23 cellular contexts compared by ENCODE assay signal in the genomic region with DNA sequence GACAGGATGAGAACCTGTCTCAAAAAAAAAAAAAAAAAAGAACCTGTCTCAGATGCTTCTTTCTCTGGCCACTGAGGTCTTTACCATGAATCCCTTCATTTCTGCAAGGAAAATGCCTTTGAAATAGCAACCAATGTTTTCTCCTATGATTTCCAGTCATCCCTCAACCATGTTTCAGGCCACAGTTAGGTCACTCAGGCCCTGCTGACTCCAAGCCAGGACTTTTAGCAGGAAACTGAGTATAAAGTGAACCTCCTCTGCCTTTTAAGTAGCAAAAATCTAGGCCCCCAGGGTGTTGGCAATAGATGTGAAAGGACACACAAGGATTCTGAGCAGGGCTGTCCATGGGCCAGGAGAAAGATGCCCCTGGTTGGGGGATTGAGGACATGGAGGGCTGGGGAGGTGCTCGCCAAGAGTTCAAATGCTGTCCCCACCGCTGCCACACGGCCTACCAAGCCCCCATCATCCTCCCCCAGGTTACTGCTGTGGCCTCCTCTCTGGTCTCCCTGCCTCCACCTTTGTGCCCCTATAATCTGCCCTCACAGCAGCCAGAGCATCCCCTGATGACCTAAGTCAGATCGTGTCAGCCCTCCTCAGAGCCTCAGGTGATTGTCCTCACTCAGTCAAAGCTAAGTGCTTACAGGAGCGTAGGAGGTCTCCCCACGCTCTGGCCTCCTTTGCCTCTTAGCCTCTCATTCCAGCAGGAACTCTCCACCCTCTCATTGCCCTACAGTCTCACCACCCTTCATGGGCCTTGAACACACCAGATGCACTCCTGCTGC. TPM values are rescaled to one million over a fixed set of nuclear protein-coding genes. Genes with fewer than 3 reads are reported as not detected.
DNase-seq lines count a peak whose midpoint lies in the region; ATAC-seq and TF ChIP-seq lines count a peak whose summit lies in the region.
"Had no signal": no experiment of that assay in that cellular context is flagged by ENCODE, and none has a peak within 500 bp of the region (broad histone marks: within the 10 kb centered on the region; RNA-seq: fewer than 3 reads in every experiment).

No MANE protein-coding gene starts in this region.

- H3K4me2 ChIP-seq in Karpas-422 (ENCODE audit: low read depth, low read length, poor library complexity, severe bottlenecking): peak overlapping the region; percentile 17

- CTCF ChIA-PET in WTC11 (lab: Charles Lee): no interaction called here

- peaks cover 5% of the 10 kb centered on the region; the same call in 1 of the 2 replicates for H3K4me1 Mint-ChIP-seq in WTC11
- H3K4me1 Mint-ChIP-seq: T-cell had no signal

- H3K27ac Mint-ChIP-seq in WTC11: no peak overlapping the region
- H3K27ac Mint-ChIP-seq: nephron, T-cell had no signal

- H3K4me3 ChIP-seq in Karpas-422 (ENCODE audit: low read length): no peak overlapping the region
- H3K4me3 ChIP-seq: transverse colon had no signal

- POLR2A ChIA-PET in WTC11 (lab: Charles Lee): no interaction called here

- H3K9me2 ChIP-seq in Karpas-422 (replicated peaks; ENCODE audit: insufficient read depth, low read length): no peaks in the 10 kb centered on the region

- intact Hi-C loops in posterior vena cava (cut with DNase I): no loop called here

- no peak for ATAC-seq in WTC11
- no peak for ATAC-seq in GM19324 (IDR thresholded peaks at IDR 0.05; ENCODE audit: low FRiP score, unreplicated experiment)
- ATAC-seq: stimulated activated naive CD8-positive, alpha-beta T cell treated with anti-CD3 and anti-CD28 coated beads, Interleukin-15, Interleukin-2, amounts not matched to agents 100 U/mL and 50 U/mL, for 24 hours; T-cell had no signal

- H2AFZ ChIP-seq in Karpas-422 (ENCODE audit: low read length): no peak overlapping the region

- no peak overlapping the region for H3K4me3 Mint-ChIP-seq in WTC11
- H3K4me3 Mint-ChIP-seq: nephron, T-cell had no signal

- H3K9me3 ChIP-seq in Karpas-422 (ENCODE audit: low read length): peaks cover 5% of the 10 kb centered on the region; the same call in 1 of the 2 replicates

- no peaks in the 10 kb centered on the region for H3K27me3 ChIP-seq in Karpas-422 (ENCODE audit: low read length)
- H3K27me3 ChIP-seq: transverse colon had no signal

- no peaks in the 10 kb centered on the region for H3K36me3 ChIP-seq in Karpas-422 (ENCODE audit: insufficient read depth, low read length)
- H3K36me3 ChIP-seq: transverse colon had no signal

- H3K9ac ChIP-seq in Karpas-422 (ENCODE audit: low read length): no peak overlapping the region; the same call in 1 of the 2 replicates

- peaks cover 2% of the 10 kb centered on the region; the same call in 1 of the 2 replicates for H3K27me3 Mint-ChIP-seq in WTC11 (ENCODE audit: low read depth)

- H4K20me1 ChIP-seq in Karpas-422 (ENCODE audit: insufficient read depth, low read depth, low read length): no peaks in the 10 kb centered on the region

- peaks cover 2% of the 10 kb centered on the region for H3K36me3 Mint-ChIP-seq in WTC11

- H3K27ac ChIP-seq in Karpas-422 (ENCODE audit: low read length): no peak overlapping the region

- H3K9me3 Mint-ChIP-seq in WTC11: peaks cover 6% of the 10 kb centered on the region

- no peak for TF ChIP-seq CTCF in WTC11 (IDR thresholded peaks at IDR 0.05)

- no peaks in the 10 kb centered on the region for H3K79me2 ChIP-seq in Karpas-422 (ENCODE audit: low read length)

- peak; percentile 48 for DNase-seq in EL
- no peak for DNase-seq in Karpas-422
- DNase-seq in fibroblast of gingiva (ENCODE audit: low read depth): peak; percentile 66
- DNase-seq in posterior vena cava (ENCODE audit: low spot score): peak; percentile 54
- no peak for DNase-seq in WTC11 (ENCODE audit: low spot score)
- DNase-seq in NCI-H446 (lab: John Stamatoyannopoulos, UW): no peak
- no peak for DNase-seq in SK-N-DZ (ENCODE audit: low spot score)
- DNase-seq: activated CD8-positive, alpha-beta memory T cell treated with anti-CD3 and anti-CD28 coated beads, Interleukin-2, amount 50 U/mL, for 48 hours; activated gamma-delta T cell treated with Interleukin-2 at 50 U/mL for 16 hours; AML-193; caudate nucleus; glutamatergic neuron; midbrain; NCI-H748 treated with DMSO at 0.1 percent for 48 hours; Right ventricle myocardium superior; stimulated activated CD4-positive, alpha-beta T cell treated with anti-CD3 and anti-CD28 coated beads, Interleukin-4, amount 100 ng/mL, for 1 hour; stimulated activated naive CD8-positive, alpha-beta T cell treated with anti-CD3 and anti-CD28 coated beads, Interleukin-15, Interleukin-2, amounts not matched to agents 100 U/mL and 50 U/mL, for 24 hours; T-cell had no signal

- peaks cover 9% of the 10 kb centered on the region for H3K4me1 ChIP-seq in Karpas-422 (ENCODE audit: low read length)

TF ChIP-seq in WTC11, 78 proteins besides CTCF, POLR2A, EP300 and RAD21 (continues in another document):
- no peak for TF ChIP-seq ZNF317 (CRISPR knock-in tag; IDR thresholded peaks at IDR 0.05; ENCODE audit: borderline replicate concordance, low read depth)
- TF ChIP-seq TEAD1 (CRISPR knock-in tag; IDR thresholded peaks at IDR 0.05): no peak
- TF ChIP-seq HMGA2 (CRISPR knock-in tag; IDR thresholded peaks at IDR 0.05): no peak
- no peak for TF ChIP-seq FOXK1 (CRISPR knock-in tag; IDR thresholded peaks at IDR 0.05)
- TF ChIP-seq, protein P1, sequence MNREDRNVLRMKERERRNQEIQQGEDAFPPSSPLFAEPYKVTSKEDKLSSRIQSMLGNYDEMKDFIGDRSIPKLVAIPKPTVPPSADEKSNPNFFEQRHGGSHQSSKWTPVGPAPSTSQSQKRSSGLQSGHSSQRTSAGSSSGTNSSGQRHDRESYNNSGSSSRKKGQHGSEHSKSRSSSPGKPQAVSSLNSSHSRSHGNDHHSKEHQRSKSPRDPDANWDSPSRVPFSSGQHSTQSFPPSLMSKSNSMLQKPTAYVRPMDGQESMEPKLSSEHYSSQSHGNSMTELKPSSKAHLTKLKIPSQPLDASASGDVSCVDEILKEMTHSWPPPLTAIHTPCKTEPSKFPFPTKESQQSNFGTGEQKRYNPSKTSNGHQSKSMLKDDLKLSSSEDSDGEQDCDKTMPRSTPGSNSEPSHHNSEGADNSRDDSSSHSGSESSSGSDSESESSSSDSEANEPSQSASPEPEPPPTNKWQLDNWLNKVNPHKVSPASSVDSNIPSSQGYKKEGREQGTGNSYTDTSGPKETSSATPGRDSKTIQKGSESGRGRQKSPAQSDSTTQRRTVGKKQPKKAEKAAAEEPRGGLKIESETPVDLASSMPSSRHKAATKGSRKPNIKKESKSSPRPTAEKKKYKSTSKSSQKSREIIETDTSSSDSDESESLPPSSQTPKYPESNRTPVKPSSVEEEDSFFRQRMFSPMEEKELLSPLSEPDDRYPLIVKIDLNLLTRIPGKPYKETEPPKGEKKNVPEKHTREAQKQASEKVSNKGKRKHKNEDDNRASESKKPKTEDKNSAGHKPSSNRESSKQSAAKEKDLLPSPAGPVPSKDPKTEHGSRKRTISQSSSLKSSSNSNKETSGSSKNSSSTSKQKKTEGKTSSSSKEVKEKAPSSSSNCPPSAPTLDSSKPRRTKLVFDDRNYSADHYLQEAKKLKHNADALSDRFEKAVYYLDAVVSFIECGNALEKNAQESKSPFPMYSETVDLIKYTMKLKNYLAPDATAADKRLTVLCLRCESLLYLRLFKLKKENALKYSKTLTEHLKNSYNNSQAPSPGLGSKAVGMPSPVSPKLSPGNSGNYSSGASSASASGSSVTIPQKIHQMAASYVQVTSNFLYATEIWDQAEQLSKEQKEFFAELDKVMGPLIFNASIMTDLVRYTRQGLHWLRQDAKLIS (CRISPR knock-in tag; IDR thresholded peaks at IDR 0.05; ENCODE audit: borderline replicate concordance): no peak
- TF ChIP-seq, protein P2, sequence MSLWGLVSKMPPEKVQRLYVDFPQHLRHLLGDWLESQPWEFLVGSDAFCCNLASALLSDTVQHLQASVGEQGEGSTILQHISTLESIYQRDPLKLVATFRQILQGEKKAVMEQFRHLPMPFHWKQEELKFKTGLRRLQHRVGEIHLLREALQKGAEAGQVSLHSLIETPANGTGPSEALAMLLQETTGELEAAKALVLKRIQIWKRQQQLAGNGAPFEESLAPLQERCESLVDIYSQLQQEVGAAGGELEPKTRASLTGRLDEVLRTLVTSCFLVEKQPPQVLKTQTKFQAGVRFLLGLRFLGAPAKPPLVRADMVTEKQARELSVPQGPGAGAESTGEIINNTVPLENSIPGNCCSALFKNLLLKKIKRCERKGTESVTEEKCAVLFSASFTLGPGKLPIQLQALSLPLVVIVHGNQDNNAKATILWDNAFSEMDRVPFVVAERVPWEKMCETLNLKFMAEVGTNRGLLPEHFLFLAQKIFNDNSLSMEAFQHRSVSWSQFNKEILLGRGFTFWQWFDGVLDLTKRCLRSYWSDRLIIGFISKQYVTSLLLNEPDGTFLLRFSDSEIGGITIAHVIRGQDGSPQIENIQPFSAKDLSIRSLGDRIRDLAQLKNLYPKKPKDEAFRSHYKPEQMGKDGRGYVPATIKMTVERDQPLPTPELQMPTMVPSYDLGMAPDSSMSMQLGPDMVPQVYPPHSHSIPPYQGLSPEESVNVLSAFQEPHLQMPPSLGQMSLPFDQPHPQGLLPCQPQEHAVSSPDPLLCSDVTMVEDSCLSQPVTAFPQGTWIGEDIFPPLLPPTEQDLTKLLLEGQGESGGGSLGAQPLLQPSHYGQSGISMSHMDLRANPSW (CRISPR knock-in tag; conservative IDR thresholded peaks at IDR 0.05; ENCODE audit: low read depth): no peak
- TF ChIP-seq, protein P3, sequence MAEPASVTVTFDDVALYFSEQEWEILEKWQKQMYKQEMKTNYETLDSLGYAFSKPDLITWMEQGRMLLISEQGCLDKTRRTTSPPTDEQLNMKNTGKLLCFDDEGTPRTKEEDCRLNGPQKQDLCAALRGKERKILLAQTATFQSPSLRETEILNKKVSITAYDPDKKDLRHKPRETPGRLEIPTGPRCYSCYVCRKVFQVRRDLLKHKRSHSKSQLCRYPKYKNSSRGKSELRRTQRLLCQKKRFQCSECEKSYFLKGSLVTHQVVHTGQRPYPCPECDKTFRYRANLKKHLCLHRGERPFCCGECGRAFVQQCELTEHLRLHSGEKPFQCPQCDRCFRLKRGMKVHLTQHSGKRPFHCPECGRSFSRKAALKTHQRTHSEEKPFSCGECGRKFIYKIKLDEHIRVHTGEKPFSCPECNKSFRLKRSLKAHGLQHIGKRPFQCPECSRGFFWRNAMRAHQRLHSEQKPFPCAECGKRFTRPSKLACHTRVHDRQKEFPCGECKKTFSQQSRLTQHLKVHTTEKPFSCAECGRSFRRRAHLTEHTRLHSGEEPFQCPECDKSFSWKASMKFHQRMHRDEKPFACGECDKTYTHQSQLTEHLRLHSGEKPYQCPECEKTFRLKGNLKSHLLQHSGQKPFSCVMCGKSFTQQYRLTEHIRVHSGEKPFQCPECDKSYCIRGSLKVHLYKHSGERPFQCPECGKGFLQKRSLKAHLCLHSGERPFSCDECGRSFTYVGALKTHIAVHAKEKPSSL (CRISPR knock-in tag; conservative IDR thresholded peaks at IDR 0.05): no peak

RNA-seq across cellular contexts. Expression of a gene that starts 54.6 kb away (rescaled TPM):
- 0.19 and 1.2 TPM in 2 replicates for total RNA-seq in Karpas-422 (2014; rRNA removed; shearing (Covaris generic); ENCODE audit: low replicate concordance)
- total RNA-seq in posterior vena cava: not detected
- 0.16 to 0.25 TPM (median 0.24 TPM) in 3 replicates for total RNA-seq in WTC11 (2021)
- not detected in 2 replicates for polyA plus RNA-seq in SK-N-DZ (2014; cell fraction: cytosol; rRNA removed)
- polyA plus RNA-seq in SK-N-DZ (2014; cell fraction: nucleus; rRNA removed): 1.6 TPM in 1 of 2 replicates, not detected in the other
- total RNA-seq: Calu3, epithelial cell of proximal tubule, Right ventricle myocardium superior, transverse colon had no signal

Comparison
In these comparisons a context has a peak if more than half of its experiments do, and no peak if none do; other contexts are left out.
1. DNase-seq: peak in EL (single experiment), fibroblast of gingiva (single experiment) and posterior vena cava (single experiment); none in Karpas-422 (single experiment), WTC11 (single experiment), NCI-H446 (0 of 2) and SK-N-DZ (single experiment).